ENCODE assay signal across 19 cellular contexts in genomic region chr6:108288742-108289141, GRCh38. TPM values are rescaled to one million over a fixed set of nuclear protein-coding genes. Genes with fewer than 3 reads are reported as not detected.
DNase-seq lines count a peak whose midpoint lies in the region; ATAC-seq and TF ChIP-seq lines count a peak whose summit lies in the region.
"Had no signal": no experiment of that assay in that cellular context is flagged by ENCODE, and none has a peak within 500 bp of the region (broad histone marks: within the 10 kb centered on the region; RNA-seq: fewer than 3 reads in every experiment).

No MANE protein-coding gene starts in this region.

- no peak overlapping the region for H3K4me3 Mint-ChIP-seq in activated CD8-positive, alpha-beta memory T cell treated with anti-CD3 and anti-CD28 coated beads, Interleukin-2, amount 10 ng/mL, durations not matched to agents 7 days and 5 days
- H3K4me3 Mint-ChIP-seq: B cell, H9 had no signal

- POLR2A ChIA-PET in HCT116 (lab: Charles Lee) (no interaction called here), PC-9 (lab: Charles Lee; ENCODE audit: unreplicated experiment) (no interaction called here)

- no peak for TF ChIP-seq EP300 in esophagus muscularis mucosa (IDR thresholded peaks at IDR 0.05)

- TF ChIP-seq CTCF in HCT116 (IDR thresholded peaks at IDR 0.05 in 2 of 3, conservative IDR thresholded peaks at IDR 0.05 in 1 of 3; ENCODE audit: borderline replicate concordance in 1 of 3, insufficient read depth in 1 of 3, low read depth in 2 of 3, low read length in 2 of 3) (no peak), PC-9 (conservative IDR thresholded peaks at IDR 0.05) (no peak), esophagus muscularis mucosa (IDR thresholded peaks at IDR 0.05) (no peak)

- H3K4me3 ChIP-seq in HCT116 (replicated peaks in 1 of 2; ENCODE audit: low read depth in 1 of 2, low read length in 2 of 2) (no peak overlapping the region), PC-9 (no peak overlapping the region), esophagus muscularis mucosa (no peak overlapping the region)
- H3K4me3 ChIP-seq: BLaER1 treated with 17β-estradiol and CSF1 and Interleukin-3, amounts not matched to agents 10 nM and 100 nM; GM12878 had no signal

- H3K79me2 ChIP-seq in HCT116 (ENCODE audit: insufficient read depth, low read length) = no peaks in the 10 kb centered on the region
- no peaks in the 10 kb centered on the region for H3K79me2 ChIP-seq in PC-9 (ENCODE audit: low read depth)

- BruUV-seq in HCT116 (replicated peaks; lab: Mats Ljungman, UMichigan) (no TSS peak), PC-9 (replicated peaks; lab: Mats Ljungman, UMichigan) (no TSS peak)

- intact Hi-C loops in HCT116 (cut with micrococcal nuclease) (no loop called here), PC-9 (cut with micrococcal nuclease; ENCODE audit: unreplicated experiment) (no loop called here), esophagus muscularis mucosa (cut with DNase I) (no loop called here)

- H3K36me3 ChIP-seq in HCT116 (ENCODE audit: control insufficient read depth in 1 of 2, insufficient read depth in 2 of 2, low read length in 2 of 2) (no peaks in the 10 kb centered on the region), PC-9 (ENCODE audit: low read depth) (no peaks in the 10 kb centered on the region), esophagus muscularis mucosa (no peaks in the 10 kb centered on the region)
- H3K36me3 ChIP-seq: BLaER1 treated with 17β-estradiol and CSF1 and Interleukin-3, amounts not matched to agents 10 nM and 100 nM had no signal

- RAD21 ChIA-PET in HCT116 (lab: Charles Lee; ENCODE audit: low non-redundant PET in 1 of 2, low total read pairs in 2 of 2, uncharacterized antibody in 2 of 2, unreplicated experiment in 2 of 2) = no interaction called here

- peaks cover under 1 to 13% of the 10 kb centered on the region in 2 experiments; a peak in 3 of 4 replicates for H3K4me1 ChIP-seq in HCT116 (ENCODE audit: control insufficient read depth in 1 of 2, insufficient read depth in 2 of 2, low read length in 2 of 2)
- H3K4me1 ChIP-seq in PC-9 (replicated peaks; ENCODE audit: insufficient read depth) = peaks cover 2% of the 10 kb centered on the region
- no peaks in the 10 kb centered on the region for H3K4me1 ChIP-seq in esophagus muscularis mucosa

- H3K9ac ChIP-seq in HCT116 (ENCODE audit: low read length) = no peak overlapping the region
- H3K9ac ChIP-seq: BLaER1 treated with 17β-estradiol and CSF1 and Interleukin-3, amounts not matched to agents 10 nM and 100 nM had no signal

- H3K9me3 Mint-ChIP-seq in activated CD8-positive, alpha-beta memory T cell treated with anti-CD3 and anti-CD28 coated beads, Interleukin-2, amount 10 ng/mL, durations not matched to agents 7 days and 5 days (ENCODE audit: low read depth) = no peaks in the 10 kb centered on the region
- H3K9me3 Mint-ChIP-seq: CD8-positive, alpha-beta memory T cell; H9 had no signal

- peak; percentile 46 for DNase-seq in activated CD8-positive, alpha-beta memory T cell treated with anti-CD3 and anti-CD28 coated beads, Interleukin-2, amount 10 ng/mL, durations not matched to agents 7 days and 5 days
- no peak for DNase-seq in activated CD8-positive, alpha-beta memory T cell treated with anti-CD3 and anti-CD28 coated beads, Interleukin-2, amount 50 U/mL, for 4 hours
- DNase-seq in HCT116 (ENCODE audit: low read depth, low spot score) = no peak
- no peak for DNase-seq in PC-9
- DNase-seq in esophagus muscularis mucosa (ENCODE audit: extremely low spot score) = peak; percentile 17
- DNase-seq: CD8-positive, alpha-beta memory T cell; COR-L47; DMS 273 treated with DMSO at 0.1 percent for 48 hours; DMS53; DND-41; EL; H9 had no signal

- H3K9me3 ChIP-seq in HCT116 (ENCODE audit: control insufficient read depth in 1 of 2, insufficient read depth in 1 of 2, low read depth in 1 of 2, low read length in 2 of 2) (no peaks in the 10 kb centered on the region), PC-9 (ENCODE audit: insufficient read depth, low read depth) (no peaks in the 10 kb centered on the region), esophagus muscularis mucosa (no peaks in the 10 kb centered on the region)
- H3K9me3 ChIP-seq: BLaER1 treated with 17β-estradiol and CSF1 and Interleukin-3, amounts not matched to agents 10 nM and 100 nM had no signal

- no peaks in the 10 kb centered on the region for H3K36me3 Mint-ChIP-seq in activated CD8-positive, alpha-beta memory T cell treated with anti-CD3 and anti-CD28 coated beads, Interleukin-2, amount 10 ng/mL, durations not matched to agents 7 days and 5 days
- H3K36me3 Mint-ChIP-seq: CD4-positive, CD25-positive, alpha-beta regulatory T cell; CD8-positive, alpha-beta memory T cell had no signal

- H3K27me3 Mint-ChIP-seq in activated CD8-positive, alpha-beta memory T cell treated with anti-CD3 and anti-CD28 coated beads, Interleukin-2, amount 10 ng/mL, durations not matched to agents 7 days and 5 days = no peaks in the 10 kb centered on the region
- H3K27me3 Mint-ChIP-seq: B cell; CD8-positive, alpha-beta memory T cell had no signal

- H3K27ac Mint-ChIP-seq in activated CD8-positive, alpha-beta memory T cell treated with anti-CD3 and anti-CD28 coated beads, Interleukin-2, amount 10 ng/mL, durations not matched to agents 7 days and 5 days = no peak overlapping the region
- H3K27ac Mint-ChIP-seq: B cell had no signal

- H3F3A ChIP-seq in PC-9 (ENCODE audit: insufficient read depth, low read depth) = peaks cover 2% of the 10 kb centered on the region; the same call in 1 of the 2 replicates

- TF ChIP-seq RAD21 in HCT116 (IDR thresholded peaks at IDR 0.05; ENCODE audit: low read depth) = no peak

- H3K4me1 Mint-ChIP-seq in activated CD8-positive, alpha-beta memory T cell treated with anti-CD3 and anti-CD28 coated beads, Interleukin-2, amount 10 ng/mL, durations not matched to agents 7 days and 5 days = peaks cover 29% of the 10 kb centered on the region

- H4K20me1 ChIP-seq in HCT116 (ENCODE audit: insufficient read depth) (no peaks in the 10 kb centered on the region), PC-9 (ENCODE audit: insufficient read depth) (no peaks in the 10 kb centered on the region)
- H4K20me1 ChIP-seq: BLaER1 treated with 17β-estradiol and CSF1 and Interleukin-3, amounts not matched to agents 10 nM and 100 nM had no signal

- H2AFZ ChIP-seq in HCT116 (ENCODE audit: low read depth, low read length, poor library complexity, severe bottlenecking) (no peak overlapping the region), PC-9 (peak overlapping the region; percentile 8; the same call in 1 of the 2 replicates)

- H3K9me2 ChIP-seq in HCT116 (ENCODE audit: insufficient read depth) (no peaks in the 10 kb centered on the region), PC-9 (ENCODE audit: insufficient read depth) (no peaks in the 10 kb centered on the region)

- peak; percentile 51 for ATAC-seq in activated CD8-positive, alpha-beta memory T cell treated with anti-CD3 and anti-CD28 coated beads, Interleukin-2, amount 10 ng/mL, durations not matched to agents 7 days and 5 days
- no peak for ATAC-seq in HCT116
- ATAC-seq in HG02759 (IDR thresholded peaks at IDR 0.05; ENCODE audit: unreplicated experiment) = no peak
- no peak for ATAC-seq in HG02678 (IDR thresholded peaks at IDR 0.05; ENCODE audit: unreplicated experiment)
- ATAC-seq: GM12878, HepG2 had no signal

- TF ChIP-seq POLR2A in HCT116 (IDR thresholded peaks at IDR 0.05; ENCODE audit: borderline replicate concordance, extremely low read depth, insufficient read depth, insufficient read length) = no peak
- TF ChIP-seq POLR2A in esophagus muscularis mucosa (IDR thresholded peaks at IDR 0.05; ENCODE audit: low read depth) = no peak

- H3K27ac ChIP-seq in HCT116 (ENCODE audit: low read depth, low read length) (no peak overlapping the region), PC-9 (no peak overlapping the region), esophagus muscularis mucosa (replicated peaks in 1 of 4) (no peak overlapping the region)
- H3K27ac ChIP-seq: BLaER1 treated with 17β-estradiol and CSF1 and Interleukin-3, amounts not matched to agents 10 nM and 100 nM had no signal

- H3K4me2 ChIP-seq in HCT116 (ENCODE audit: low read length) (no peak overlapping the region), PC-9 (no peak overlapping the region)

- H3K27me3 ChIP-seq in HCT116 (ENCODE audit: insufficient read depth, low read length) (no peaks in the 10 kb centered on the region), PC-9 (ENCODE audit: insufficient read depth, low read depth) (no peaks in the 10 kb centered on the region), esophagus muscularis mucosa (no peaks in the 10 kb centered on the region)
- H3K27me3 ChIP-seq: BLaER1 treated with 17β-estradiol and CSF1 and Interleukin-3, amounts not matched to agents 10 nM and 100 nM had no signal

- CTCF ChIA-PET in activated CD8-positive, alpha-beta memory T cell treated with anti-CD3 and anti-CD28 coated beads, Interleukin-2, amount 10 ng/mL, durations not matched to agents 7 days and 5 days (lab: Charles Lee) = no interaction called here
- CTCF ChIA-PET in HCT116 (lab: Charles Lee) = no interaction called here
- CTCF ChIA-PET in PC-9 (lab: Charles Lee) = no interaction called here

TF ChIP-seq in HCT116, 20 proteins besides CTCF, POLR2A, EP300 and RAD21:
- peak; percentile 13 for TF ChIP-seq TCF7L2 (IDR thresholded peaks at IDR 0.05; ENCODE audit: borderline replicate concordance, extremely low read depth, insufficient read depth, insufficient read length)
- no peak for TF ChIP-seq JUND (IDR thresholded peaks at IDR 0.05)

RNA-seq across cellular contexts. Expression of gene AFG1L, which starts 6.1 kb away (rescaled TPM):
- total RNA-seq in activated CD8-positive, alpha-beta memory T cell treated with anti-CD3 and anti-CD28 coated beads, Interleukin-2, amount 10 ng/mL, durations not matched to agents 7 days and 5 days = 1 to 10 TPM; 3.9 to 8.9 TPM
- total RNA-seq in HCT116 (2021; ENCODE audit: unreplicated experiment) (4.9 TPM), PC-9 (2021) (8.9 and 13.4 TPM in 2 replicates), esophagus muscularis mucosa (1 to 10 TPM; 1.5 to 5.4 (median 3.3) TPM)
- polyA plus RNA-seq in HCT116 (2012) = 1.1 and 2.4 TPM in 2 replicates

RNA-seq across cellular contexts. Expression of gene SNX3, which starts 27.9 kb away (rescaled TPM):
- 10 to 100 TPM; 67.9 to 68.8 TPM for total RNA-seq in activated CD8-positive, alpha-beta memory T cell treated with anti-CD3 and anti-CD28 coated beads, Interleukin-2, amount 10 ng/mL, durations not matched to agents 7 days and 5 days
- total RNA-seq in HCT116 (2021; ENCODE audit: unreplicated experiment) (111 TPM), PC-9 (2021) (71.8 and 102 TPM in 2 replicates), esophagus muscularis mucosa (100 to 1,000 TPM; 148 to 176 (median 151) TPM)
- 59.5 and 84.4 TPM in 2 replicates for polyA plus RNA-seq in HCT116 (2012)

Comparison
In these comparisons a context has a peak if more than half of its experiments do, and no peak if none do; other contexts are left out.
1. DNase-seq: peak in activated CD8-positive, alpha-beta memory T cell treated with anti-CD3 and anti-CD28 coated beads, Interleukin-2, amount 10 ng/mL, durations not matched to agents 7 days and 5 days (single experiment) and esophagus muscularis mucosa (single experiment); none in activated CD8-positive, alpha-beta memory T cell treated with anti-CD3 and anti-CD28 coated beads, Interleukin-2, amount 50 U/mL, for 4 hours (single experiment), HCT116 (single experiment) and PC-9 (0 of 2).